In genomic region chr12:50641566-50641965, GRCh38 we compare ENCODE assay signal across 1 cellular context.
TF ChIP-seq lines count a peak whose summit lies in the region.

No MANE protein-coding gene starts in this region.

TF ChIP-seq in K562, 482 proteins besides CTCF, POLR2A, EP300 and RAD21 (continued from another document and continues in another):
- TF ChIP-seq SNRNP70 (optimal IDR thresholded peaks at IDR 0.05; ENCODE audit: low read depth, low read length) (no peak), MBD1 (CRISPR knock-in tag; IDR thresholded peaks at IDR 0.05) (no peak), BRF2 (IDR thresholded peaks at IDR 0.05; ENCODE audit: borderline replicate concordance, insufficient read depth, insufficient read length) (no peak), ARNT (IDR thresholded peaks at IDR 0.05) (no peak), MLLT1 (IDR thresholded peaks at IDR 0.05) (no peak), SMARCC2 (IDR thresholded peaks at IDR 0.05; ENCODE audit: low read depth) (no peak), CBFA2T3 (IDR thresholded peaks at IDR 0.05) (peak; percentile 86), ZNF592 (IDR thresholded peaks at IDR 0.05) (peak; percentile 67; the same call in 1 of the 2 replicates), PRPF4 (IDR thresholded peaks at IDR 0.05; ENCODE audit: insufficient read depth, low read depth, low read length, poor library complexity, severe bottlenecking) (no peak), USF2 (CRISPR knock-in tag; IDR thresholded peaks at IDR 0.05) (no peak), E2F6 (IDR thresholded peaks at IDR 0.05; ENCODE audit: borderline replicate concordance in 1 of 2, extremely low read depth in 1 of 2, insufficient read depth in 1 of 2, insufficient read length in 1 of 2, low read depth in 1 of 2, low read length in 1 of 2, poor library complexity in 1 of 2, severe bottlenecking in 1 of 2) (peak in 1 of 2 experiments; percentile 49), STAT5A (IDR thresholded peaks at IDR 0.05; ENCODE audit: borderline replicate concordance, low read length) (peak; percentile 47; the same call in 1 of the 2 replicates), CBFA2T2 (conservative IDR thresholded peaks at IDR 0.05) (peak; percentile 75), ZNF316 (IDR thresholded peaks at IDR 0.05) (no peak), ZKSCAN1 (IDR thresholded peaks at IDR 0.05; ENCODE audit: low read depth, low read length) (no peak), ELF4 (CRISPR knock-in tag; IDR thresholded peaks at IDR 0.05) (no peak), HCFC1 (IDR thresholded peaks at IDR 0.05; ENCODE audit: low read depth, low read length) (no peak), NUFIP1 (IDR thresholded peaks at IDR 0.05; ENCODE audit: partially characterized antibody) (no peak), ZBTB17 (CRISPR knock-in tag; IDR thresholded peaks at IDR 0.05) (no peak), SAP30 (IDR thresholded peaks at IDR 0.05; ENCODE audit: borderline replicate concordance, insufficient read depth, low read depth, low read length, poor library complexity, severe bottlenecking) (no peak), MITF (IDR thresholded peaks at IDR 0.05) (no peak), GMEB1 (CRISPR knock-in tag; IDR thresholded peaks at IDR 0.05) (no peak), RB1 (IDR thresholded peaks at IDR 0.05; ENCODE audit: low read depth) (no peak), FIP1L1 (IDR thresholded peaks at IDR 0.05; ENCODE audit: low read depth, low read length, poor library complexity, severe bottlenecking) (no peak), CXXC5 (CRISPR knock-in tag; IDR thresholded peaks at IDR 0.05) (0 out of 2 replicates have a peak, but pooled peaks have one; percentile 16), NONO (IDR thresholded peaks at IDR 0.05; ENCODE audit: low read depth in 2 of 2, low read length in 1 of 2) (no peak), SREBF2 (CRISPR knock-in tag; IDR thresholded peaks at IDR 0.05) (no peak), RBM39 (optimal IDR thresholded peaks at IDR 0.05; ENCODE audit: low read depth, low read length) (no peak), E2F5 (CRISPR knock-in tag; IDR thresholded peaks at IDR 0.05) (no peak), CAMTA2 (CRISPR knock-in tag; conservative IDR thresholded peaks at IDR 0.05) (no peak), JUN (IDR thresholded peaks at IDR 0.05; ENCODE audit: borderline replicate concordance, low read depth, low read length) (no peak), JUN (CRISPR knock-in tag; IDR thresholded peaks at IDR 0.05; ENCODE audit: borderline replicate concordance) (no peak), NR2F6 (CRISPR knock-in tag; IDR thresholded peaks at IDR 0.05) (no peak), MCM2 (IDR thresholded peaks at IDR 0.05; ENCODE audit: low read depth) (no peak), HMGXB4 (CRISPR knock-in tag; IDR thresholded peaks at IDR 0.05) (no peak), GABPA (tag; conservative IDR thresholded peaks at IDR 0.05; ENCODE audit: low read depth) (no peak), FOXJ2 (tag; IDR thresholded peaks at IDR 0.05) (no peak), TRIM25 (IDR thresholded peaks at IDR 0.05; ENCODE audit: borderline replicate concordance) (no peak), ZNF778 (CRISPR knock-in tag; IDR thresholded peaks at IDR 0.05) (no peak), THAP12 (CRISPR knock-in tag; IDR thresholded peaks at IDR 0.05) (no peak), SMAD1 (IDR thresholded peaks at IDR 0.05; ENCODE audit: low read depth, low read length, partially characterized antibody) (no peak)
